ENCODE assay signal across 8 cellular contexts in genomic region chr13:102870677-102871415, GRCh38. TPM values are rescaled to one million over a fixed set of nuclear protein-coding genes. Genes with fewer than 3 reads are reported as not detected.
DNase-seq lines count a peak whose midpoint lies in the region; ATAC-seq and TF ChIP-seq lines count a peak whose summit lies in the region.

No MANE protein-coding gene starts in this region.

- DNase-seq in DMS114 treated with DMSO at 0.1 percent for 48 hours (lab: John Stamatoyannopoulos, UW; ENCODE audit: unreplicated experiment): peak; percentile 38
- peak; percentile 76 for DNase-seq in OCI-M1 (lab: John Stamatoyannopoulos, UW)
- DNase-seq in activated T-helper 9 cell treated with anti-CD3 and anti-CD28 coated beads, Interleukin-2, amount 50 U/mL, for 16 hours (ENCODE audit: low read depth): peak; percentile 20
- peak; percentile 38 to 72 for DNase-seq in foreskin fibroblast
- DNase-seq in non-pigmented ciliary epithelial cell (ENCODE audit: low read depth): peak; percentile 68
- DNase-seq in vagina (ENCODE audit: extremely low spot score in 2 of 2): no peak

- no peaks in the 10 kb centered on the region for H3K27me3 ChIP-seq in vagina

- ATAC-seq in GM19395 (IDR thresholded peaks at IDR 0.05; ENCODE audit: unreplicated experiment) (peak; percentile 91), HG03460 (IDR thresholded peaks at IDR 0.05; ENCODE audit: unreplicated experiment) (peak; percentile 70)

- intact Hi-C loops in vagina (cut with DNase I): no loop called here

- no peak for TF ChIP-seq POLR2A in vagina (IDR thresholded peaks at IDR 0.05)

- H3K4me3 ChIP-seq in foreskin fibroblast (ENCODE audit: low read depth in 1 of 2, low read length in 2 of 2) (no peak overlapping the region), vagina (no peak overlapping the region)

- peaks cover 8 to 70% of the 10 kb centered on the region in 2 donors for H3K36me3 ChIP-seq in vagina

- no peaks in the 10 kb centered on the region for H3K9me3 ChIP-seq in vagina

- no peak overlapping the region for H3K27ac ChIP-seq in vagina

- peaks cover 13% of the 10 kb centered on the region for H3K4me1 ChIP-seq in vagina

- TF ChIP-seq CTCF in foreskin fibroblast (IDR thresholded peaks at IDR 0.05; ENCODE audit: low read depth, low read length) (peak; percentile 85), vagina (IDR thresholded peaks at IDR 0.05) (peak in 2 of 3 experiments; percentile 39 to 45)

RNA-seq across cellular contexts. Expression of gene ERCC5, which starts 25.0 kb away (rescaled TPM):
- 41.3 TPM for total RNA-seq in vagina

Comparison
In these comparisons a context has a peak if more than half of its experiments do, and no peak if none do; other contexts are left out.
1. DNase-seq: peak in DMS114 treated with DMSO at 0.1 percent for 48 hours (single experiment), OCI-M1 (single experiment), activated T-helper 9 cell treated with anti-CD3 and anti-CD28 coated beads, Interleukin-2, amount 50 U/mL, for 16 hours (single experiment), foreskin fibroblast (2 of 2) and non-pigmented ciliary epithelial cell (single experiment); none in vagina (0 of 2).